ENCODE assay signal across 8 cellular contexts in genomic region chr4:83334425-83335241, GRCh38. TPM values are rescaled to one million over a fixed set of nuclear protein-coding genes. Genes with fewer than 3 reads are reported as not detected.
DNase-seq lines count a peak whose midpoint lies in the region; ATAC-seq and TF ChIP-seq lines count a peak whose summit lies in the region.

Gene HPSE, minus strand, starts transcription at chr4:83334848. Its CDS starts 66 bp downstream, at chr4:83334782.

- peak within 1 kb of the TSS; percentile 66 for H3K4me3 Mint-ChIP-seq in endodermal cell

- H3K27me3 ChIP-seq in endodermal cell (ENCODE audit: control insufficient read depth, insufficient read depth, low read length, poor library complexity, severe bottlenecking) (peaks cover 59% of the 10 kb centered on the region), mononuclear cell (ENCODE audit: insufficient read depth, low read length) (peaks cover 2% of the 10 kb centered on the region)

- H3K4me1 ChIP-seq in endodermal cell (ENCODE audit: control insufficient read depth, insufficient read depth, low read length) (no peaks in the 10 kb centered on the region), mononuclear cell (ENCODE audit: insufficient read depth, low read length) (peaks cover 52% of the 10 kb centered on the region)

- 0 to 1% methylated on average over 11 to 63 of the region's 63 CpGs for WGBS in endodermal cell (ENCODE audit: insufficient coverage in 1 of 2, insufficient read length in 1 of 2), 2 experiments

- DNase-seq in AML-193 (lab: John Stamatoyannopoulos, UW) = peak; percentile 75
- DNase-seq in NCI-H748 treated with DMSO at 0.1 percent for 48 hours (lab: John Stamatoyannopoulos, UW) = peak; percentile 59
- DNase-seq in activated CD8-positive, alpha-beta memory T cell treated with anti-CD3 and anti-CD28 coated beads for 1 hour (ENCODE audit: extremely low read depth in 1 of 2, low read depth in 1 of 2) = peak; percentile 24 to 46
- DNase-seq in endodermal cell = peak; percentile 95
- peak; percentile 42 for DNase-seq in stimulated activated CD8-positive, alpha-beta memory T cell treated with anti-CD3 and anti-CD28 coated beads, Interleukin-4, amount 100 ng/mL, for 24 hours (ENCODE audit: low read depth)

- no peaks in the 10 kb centered on the region for H3K9me3 ChIP-seq in endodermal cell (ENCODE audit: control insufficient read depth, low read length)
- no peaks in the 10 kb centered on the region for H3K9me3 ChIP-seq in mononuclear cell (ENCODE audit: low read depth, low read length)

- ATAC-seq in GM19328 (IDR thresholded peaks at IDR 0.05; ENCODE audit: unreplicated experiment) (peak; percentile 91), HG03469 (IDR thresholded peaks at IDR 0.05; ENCODE audit: unreplicated experiment) (peak; percentile 64)

- H3K27ac Mint-ChIP-seq in endodermal cell = no peak within 1 kb of the TSS

- H3K9ac ChIP-seq in endodermal cell (ENCODE audit: extremely low read depth, low read length, poor library complexity, severe bottlenecking) = no peak within 1 kb of the TSS

- peaks cover 61% of the 10 kb centered on the region for H3K27me3 Mint-ChIP-seq in endodermal cell (ENCODE audit: insufficient read depth)

- H3K4me3 ChIP-seq in endodermal cell (ENCODE audit: low read length) (peak within 1 kb of the TSS; percentile 75), mononuclear cell (ENCODE audit: low read length) (peak within 1 kb of the TSS; percentile 68)

- no peaks in the 10 kb centered on the region for H3K36me3 ChIP-seq in endodermal cell (ENCODE audit: control insufficient read depth, insufficient read depth, low read length)

- H3K36me3 Mint-ChIP-seq in endodermal cell (ENCODE audit: low read depth) = no peaks in the 10 kb centered on the region

- no peaks in the 10 kb centered on the region for H3K9me3 Mint-ChIP-seq in endodermal cell

- TF ChIP-seq CTCF in endodermal cell (conservative IDR thresholded peaks at IDR 0.05) = no peak

- peaks cover 6% of the 10 kb centered on the region for H3K4me1 Mint-ChIP-seq in endodermal cell

- H3K27ac ChIP-seq in endodermal cell (ENCODE audit: low read depth, low read length) = no peak within 1 kb of the TSS

RNA-seq across cellular contexts. Expression of gene HPSE, which starts in this region (rescaled TPM):
- 1 to 10 TPM; 1.1 to 2.7 TPM for total RNA-seq in endodermal cell
- 0.18 TPM for polyA plus RNA-seq in endodermal cell (2013, experiment 1 of 2)
- polyA plus RNA-seq in endodermal cell (2013, experiment 2 of 2) = 0.17 TPM
- total RNA-seq in mononuclear cell = 9.4 TPM

Comparison
In these comparisons a context has a peak if more than half of its experiments do, and no peak if none do; other contexts are left out.
1. DNase-seq: peak in every context shown above with its lines; median percentile 95 in endodermal cell; 75 in AML-193; 59 in NCI-H748 treated with DMSO at 0.1 percent for 48 hours; 42 in stimulated activated CD8-positive, alpha-beta memory T cell treated with anti-CD3 and anti-CD28 coated beads, Interleukin-4, amount 100 ng/mL, for 24 hours; 35 in activated CD8-positive, alpha-beta memory T cell treated with anti-CD3 and anti-CD28 coated beads for 1 hour.